1 cellular context compared by ENCODE assay signal in the genomic region with DNA sequence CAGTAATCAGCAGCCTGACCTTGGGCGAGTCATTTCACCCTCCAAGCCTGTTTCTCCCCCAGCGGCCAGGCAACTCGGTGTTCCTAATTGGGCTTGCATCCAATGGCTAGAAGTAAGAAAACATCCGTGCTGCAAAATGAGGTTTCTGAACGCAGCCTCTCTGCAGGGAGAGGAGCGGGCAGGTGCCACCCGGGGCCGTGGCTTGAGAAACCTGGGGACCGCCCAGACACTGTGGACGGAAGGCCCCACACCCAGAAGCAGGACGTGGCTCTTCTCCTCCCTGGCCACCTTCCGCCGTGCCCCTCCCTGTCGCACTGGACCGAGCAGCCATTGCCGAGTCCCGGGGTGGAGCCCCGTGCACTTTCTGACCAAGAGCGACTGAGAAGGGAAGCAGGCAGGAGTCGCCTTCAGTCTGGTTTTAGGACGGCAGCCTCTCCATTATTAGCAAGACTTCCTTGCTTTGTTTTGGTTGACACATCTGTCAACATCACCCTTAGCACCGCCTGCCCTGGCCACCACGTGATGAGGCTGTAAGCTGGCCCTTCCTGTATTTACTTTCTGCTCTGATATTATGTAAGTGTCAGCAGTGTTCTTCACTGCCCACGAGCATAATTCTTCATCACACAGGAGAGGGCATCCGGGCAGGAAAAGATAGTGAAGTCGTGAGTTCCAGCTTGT.
TF ChIP-seq lines count a peak whose summit lies in the region.

No MANE protein-coding gene starts in this region.

TF ChIP-seq in HepG2, 621 proteins besides CTCF, POLR2A, EP300 and RAD21 (continued from another document and continues in another):
- TF ChIP-seq PRDM15 (CRISPR knock-in tag; IDR thresholded peaks at IDR 0.05) (no peak), ZSCAN29 (CRISPR knock-in tag; conservative IDR thresholded peaks at IDR 0.05) (no peak), WIZ (CRISPR knock-in tag; IDR thresholded peaks at IDR 0.05) (0 out of 2 replicates have a peak, but pooled peaks have one; percentile 10), ZNF850 (CRISPR knock-in tag; conservative IDR thresholded peaks at IDR 0.05) (no peak), IKZF4 (CRISPR knock-in tag; IDR thresholded peaks at IDR 0.05; ENCODE audit: borderline replicate concordance, low read depth, not compliant biosample characterization) (peak; percentile 41), PTBP1 (IDR thresholded peaks at IDR 0.05; ENCODE audit: low read depth, low read length, poor library complexity, severe bottlenecking) (no peak), GLI4 (CRISPR knock-in tag; IDR thresholded peaks at IDR 0.05; ENCODE audit: borderline replicate concordance) (0 out of 2 replicates have a peak, but pooled peaks have one; percentile 16), ZNF652 (CRISPR knock-in tag; IDR thresholded peaks at IDR 0.05; ENCODE audit: borderline replicate concordance, low read depth) (peak; percentile 16; the same call in 1 of the 2 replicates), TEAD2 (CRISPR knock-in tag; IDR thresholded peaks at IDR 0.05) (no peak), RFX5 (IDR thresholded peaks at IDR 0.05; ENCODE audit: low read depth, low read length) (no peak), ELK4 (CRISPR knock-in tag; IDR thresholded peaks at IDR 0.05; ENCODE audit: borderline replicate concordance) (no peak), NFKB2 (CRISPR knock-in tag; IDR thresholded peaks at IDR 0.05; ENCODE audit: borderline replicate concordance) (no peak; the same call in 1 of the 2 replicates), KLF11 (CRISPR knock-in tag; IDR thresholded peaks at IDR 0.05) (peak; percentile 27; the same call in 1 of the 2 replicates), ZNF343 (CRISPR knock-in tag; IDR thresholded peaks at IDR 0.05) (no peak), GATA4 (IDR thresholded peaks at IDR 0.05; ENCODE audit: borderline replicate concordance, low read depth) (0 out of 2 replicates have a peak, but pooled peaks have one; percentile 47), RNF2 (conservative IDR thresholded peaks at IDR 0.05; ENCODE audit: low read depth) (no peak), TGIF2 (CRISPR knock-in tag; IDR thresholded peaks at IDR 0.05) (peak; percentile 100), MEIS2 (CRISPR knock-in tag; IDR thresholded peaks at IDR 0.05) (peak; percentile 97; the same call in 1 of the 2 replicates), ZNF564 (CRISPR knock-in tag; IDR thresholded peaks at IDR 0.05) (0 out of 2 replicates have a peak, but pooled peaks have one; percentile 23), TOE1 (CRISPR knock-in tag; IDR thresholded peaks at IDR 0.05) (no peak), NR3C1 (CRISPR knock-in tag; IDR thresholded peaks at IDR 0.05) (peak; percentile 36; the same call in 1 of the 2 replicates), GMEB1 (CRISPR knock-in tag; IDR thresholded peaks at IDR 0.05; ENCODE audit: borderline replicate concordance) (peak; percentile 31; the same call in 1 of the 2 replicates), HNRNPL (IDR thresholded peaks at IDR 0.05; ENCODE audit: low read depth, low read length) (no peak), CHD2 (IDR thresholded peaks at IDR 0.05; ENCODE audit: low read depth, low read length) (no peak), TAF1 (CRISPR knock-in tag; IDR thresholded peaks at IDR 0.05) (no peak), PCBP1 (IDR thresholded peaks at IDR 0.05; ENCODE audit: borderline replicate concordance, low read depth, low read length) (no peak), ARNT2 (CRISPR knock-in tag; IDR thresholded peaks at IDR 0.05; ENCODE audit: low read depth) (no peak; the same call in none of the 2 replicates), CENPT (CRISPR knock-in tag; IDR thresholded peaks at IDR 0.05; ENCODE audit: low read depth) (no peak), ZHX1 (CRISPR knock-in tag; IDR thresholded peaks at IDR 0.05; ENCODE audit: low read depth) (no peak)
- TF ChIP-seq, protein P1, sequence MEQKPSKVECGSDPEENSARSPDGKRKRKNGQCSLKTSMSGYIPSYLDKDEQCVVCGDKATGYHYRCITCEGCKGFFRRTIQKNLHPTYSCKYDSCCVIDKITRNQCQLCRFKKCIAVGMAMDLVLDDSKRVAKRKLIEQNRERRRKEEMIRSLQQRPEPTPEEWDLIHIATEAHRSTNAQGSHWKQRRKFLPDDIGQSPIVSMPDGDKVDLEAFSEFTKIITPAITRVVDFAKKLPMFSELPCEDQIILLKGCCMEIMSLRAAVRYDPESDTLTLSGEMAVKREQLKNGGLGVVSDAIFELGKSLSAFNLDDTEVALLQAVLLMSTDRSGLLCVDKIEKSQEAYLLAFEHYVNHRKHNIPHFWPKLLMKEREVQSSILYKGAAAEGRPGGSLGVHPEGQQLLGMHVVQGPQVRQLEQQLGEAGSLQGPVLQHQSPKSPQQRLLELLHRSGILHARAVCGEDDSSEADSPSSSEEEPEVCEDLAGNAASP (CRISPR knock-in tag; IDR thresholded peaks at IDR 0.05; ENCODE audit: borderline replicate concordance): peak; percentile 62
- TF ChIP-seq, protein P2, sequence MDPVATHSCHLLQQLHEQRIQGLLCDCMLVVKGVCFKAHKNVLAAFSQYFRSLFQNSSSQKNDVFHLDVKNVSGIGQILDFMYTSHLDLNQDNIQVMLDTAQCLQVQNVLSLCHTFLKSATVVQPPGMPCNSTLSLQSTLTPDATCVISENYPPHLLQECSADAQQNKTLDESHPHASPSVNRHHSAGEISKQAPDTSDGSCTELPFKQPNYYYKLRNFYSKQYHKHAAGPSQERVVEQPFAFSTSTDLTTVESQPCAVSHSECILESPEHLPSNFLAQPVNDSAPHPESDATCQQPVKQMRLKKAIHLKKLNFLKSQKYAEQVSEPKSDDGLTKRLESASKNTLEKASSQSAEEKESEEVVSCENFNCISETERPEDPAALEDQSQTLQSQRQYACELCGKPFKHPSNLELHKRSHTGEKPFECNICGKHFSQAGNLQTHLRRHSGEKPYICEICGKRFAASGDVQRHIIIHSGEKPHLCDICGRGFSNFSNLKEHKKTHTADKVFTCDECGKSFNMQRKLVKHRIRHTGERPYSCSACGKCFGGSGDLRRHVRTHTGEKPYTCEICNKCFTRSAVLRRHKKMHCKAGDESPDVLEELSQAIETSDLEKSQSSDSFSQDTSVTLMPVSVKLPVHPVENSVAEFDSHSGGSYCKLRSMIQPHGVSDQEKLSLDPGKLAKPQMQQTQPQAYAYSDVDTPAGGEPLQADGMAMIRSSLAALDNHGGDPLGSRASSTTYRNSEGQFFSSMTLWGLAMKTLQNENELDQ (CRISPR knock-in tag; IDR thresholded peaks at IDR 0.05; ENCODE audit: borderline replicate concordance): no peak
- TF ChIP-seq, protein P3, sequence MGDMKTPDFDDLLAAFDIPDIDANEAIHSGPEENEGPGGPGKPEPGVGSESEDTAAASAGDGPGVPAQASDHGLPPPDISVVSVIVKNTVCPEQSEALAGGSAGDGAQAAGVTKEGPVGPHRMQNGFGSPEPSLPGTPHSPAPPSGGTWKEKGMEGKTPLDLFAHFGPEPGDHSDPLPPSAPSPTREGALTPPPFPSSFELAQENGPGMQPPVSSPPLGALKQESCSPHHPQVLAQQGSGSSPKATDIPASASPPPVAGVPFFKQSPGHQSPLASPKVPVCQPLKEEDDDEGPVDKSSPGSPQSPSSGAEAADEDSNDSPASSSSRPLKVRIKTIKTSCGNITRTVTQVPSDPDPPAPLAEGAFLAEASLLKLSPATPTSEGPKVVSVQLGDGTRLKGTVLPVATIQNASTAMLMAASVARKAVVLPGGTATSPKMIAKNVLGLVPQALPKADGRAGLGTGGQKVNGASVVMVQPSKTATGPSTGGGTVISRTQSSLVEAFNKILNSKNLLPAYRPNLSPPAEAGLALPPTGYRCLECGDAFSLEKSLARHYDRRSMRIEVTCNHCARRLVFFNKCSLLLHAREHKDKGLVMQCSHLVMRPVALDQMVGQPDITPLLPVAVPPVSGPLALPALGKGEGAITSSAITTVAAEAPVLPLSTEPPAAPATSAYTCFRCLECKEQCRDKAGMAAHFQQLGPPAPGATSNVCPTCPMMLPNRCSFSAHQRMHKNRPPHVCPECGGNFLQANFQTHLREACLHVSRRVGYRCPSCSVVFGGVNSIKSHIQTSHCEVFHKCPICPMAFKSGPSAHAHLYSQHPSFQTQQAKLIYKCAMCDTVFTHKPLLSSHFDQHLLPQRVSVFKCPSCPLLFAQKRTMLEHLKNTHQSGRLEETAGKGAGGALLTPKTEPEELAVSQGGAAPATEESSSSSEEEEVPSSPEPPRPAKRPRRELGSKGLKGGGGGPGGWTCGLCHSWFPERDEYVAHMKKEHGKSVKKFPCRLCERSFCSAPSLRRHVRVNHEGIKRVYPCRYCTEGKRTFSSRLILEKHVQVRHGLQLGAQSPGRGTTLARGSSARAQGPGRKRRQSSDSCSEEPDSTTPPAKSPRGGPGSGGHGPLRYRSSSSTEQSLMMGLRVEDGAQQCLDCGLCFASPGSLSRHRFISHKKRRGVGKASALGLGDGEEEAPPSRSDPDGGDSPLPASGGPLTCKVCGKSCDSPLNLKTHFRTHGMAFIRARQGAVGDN (CRISPR knock-in tag; IDR thresholded peaks at IDR 0.05): peak; percentile 74
- TF ChIP-seq, protein P4, sequence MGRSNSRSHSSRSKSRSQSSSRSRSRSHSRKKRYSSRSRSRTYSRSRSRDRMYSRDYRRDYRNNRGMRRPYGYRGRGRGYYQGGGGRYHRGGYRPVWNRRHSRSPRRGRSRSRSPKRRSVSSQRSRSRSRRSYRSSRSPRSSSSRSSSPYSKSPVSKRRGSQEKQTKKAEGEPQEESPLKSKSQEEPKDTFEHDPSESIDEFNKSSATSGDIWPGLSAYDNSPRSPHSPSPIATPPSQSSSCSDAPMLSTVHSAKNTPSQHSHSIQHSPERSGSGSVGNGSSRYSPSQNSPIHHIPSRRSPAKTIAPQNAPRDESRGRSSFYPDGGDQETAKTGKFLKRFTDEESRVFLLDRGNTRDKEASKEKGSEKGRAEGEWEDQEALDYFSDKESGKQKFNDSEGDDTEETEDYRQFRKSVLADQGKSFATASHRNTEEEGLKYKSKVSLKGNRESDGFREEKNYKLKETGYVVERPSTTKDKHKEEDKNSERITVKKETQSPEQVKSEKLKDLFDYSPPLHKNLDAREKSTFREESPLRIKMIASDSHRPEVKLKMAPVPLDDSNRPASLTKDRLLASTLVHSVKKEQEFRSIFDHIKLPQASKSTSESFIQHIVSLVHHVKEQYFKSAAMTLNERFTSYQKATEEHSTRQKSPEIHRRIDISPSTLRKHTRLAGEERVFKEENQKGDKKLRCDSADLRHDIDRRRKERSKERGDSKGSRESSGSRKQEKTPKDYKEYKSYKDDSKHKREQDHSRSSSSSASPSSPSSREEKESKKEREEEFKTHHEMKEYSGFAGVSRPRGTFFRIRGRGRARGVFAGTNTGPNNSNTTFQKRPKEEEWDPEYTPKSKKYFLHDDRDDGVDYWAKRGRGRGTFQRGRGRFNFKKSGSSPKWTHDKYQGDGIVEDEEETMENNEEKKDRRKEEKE (IDR thresholded peaks at IDR 0.05): no peak
